In the genomic region with DNA sequence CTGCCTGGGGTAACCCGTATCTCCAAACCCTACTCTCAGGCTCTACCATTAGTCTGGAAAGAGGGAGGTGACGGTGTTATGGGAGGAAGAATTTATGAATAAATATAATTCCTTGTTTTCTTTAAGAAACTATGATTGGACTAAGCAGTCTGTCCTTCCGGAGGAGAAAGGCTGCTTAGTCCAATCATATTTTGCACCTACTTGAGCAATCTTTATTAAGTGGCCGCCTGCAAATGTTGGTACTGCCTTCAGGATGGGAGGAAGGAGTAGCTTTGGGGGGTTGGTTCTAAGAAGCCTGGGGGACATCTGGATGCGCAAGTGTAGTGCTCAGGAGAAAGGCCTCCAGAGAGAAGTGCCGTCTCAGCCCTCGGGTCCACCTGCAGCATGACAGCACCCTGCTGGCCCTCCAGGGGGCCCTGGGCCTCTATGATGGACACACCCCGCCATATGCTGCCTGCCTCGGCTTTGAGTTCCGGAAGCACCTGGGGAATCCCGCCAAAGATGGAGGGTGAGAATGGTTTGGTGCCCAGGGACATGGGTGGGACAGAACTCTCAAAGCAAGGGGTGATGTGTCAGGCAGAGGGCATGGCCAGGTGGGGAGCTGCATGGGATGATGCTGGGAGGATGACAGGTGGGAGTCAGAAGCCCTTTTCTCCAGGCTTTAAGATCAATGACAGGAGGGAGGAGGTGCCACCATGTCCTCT, we compare ENCODE assay signal across 9 cellular contexts. TPM values are rescaled to one million over a fixed set of nuclear protein-coding genes. Genes with fewer than 3 reads are reported as not detected.
DNase-seq lines count a peak whose midpoint lies in the region; ATAC-seq and TF ChIP-seq lines count a peak whose summit lies in the region.
"Had no signal": no experiment of that assay in that cellular context is flagged by ENCODE, and none has a peak within 500 bp of the region (broad histone marks: within the 10 kb centered on the region; RNA-seq: fewer than 3 reads in every experiment).

No MANE protein-coding gene starts in this region.

- in situ Hi-C loops in GM13977 (cut with MboI; ENCODE audit: low pct_unique_long_range_greater_than_20kb, low sequenced_read_pairs, unreplicated experiment) = loop anchor here (10.0 to 25.0 kb wide), 3 partner anchors 121 to 432 kb away; a partner anchor contains a TSS

- H3K4me1 ChIP-seq in Peyer's patch (peaks cover 0 to 3% (median 0%) of the 10 kb centered on the region in 4 donors), testis (no peaks in the 10 kb centered on the region)

- TF ChIP-seq CTCF in GM13977 (IDR thresholded peaks at IDR 0.05; ENCODE audit: extremely low read depth, insufficient read depth, missing control alignments) (peak; percentile 47), Peyer's patch (IDR thresholded peaks at IDR 0.05) (peak in 3 of 6 experiments; percentile 36 to 40 (median 39)), testis (IDR thresholded peaks at IDR 0.05) (no peak)

- H3K9me3 ChIP-seq in Peyer's patch (no peaks in the 10 kb centered on the region), testis (no peaks in the 10 kb centered on the region)

- no peak for TF ChIP-seq POLR2A in Peyer's patch (IDR thresholded peaks at IDR 0.05)
- no peak for TF ChIP-seq POLR2A in testis (IDR thresholded peaks at IDR 0.05)

- ATAC-seq in esophagus mucosa (peak; percentile 8), HG03095 (IDR thresholded peaks at IDR 0.05; ENCODE audit: unreplicated experiment) (no peak), HG02870 (IDR thresholded peaks at IDR 0.05; ENCODE audit: unreplicated experiment) (no peak)

- H3K27me3 ChIP-seq in Peyer's patch (no peaks in the 10 kb centered on the region), testis (no peaks in the 10 kb centered on the region)

- H3K36me3 ChIP-seq in Peyer's patch (peaks cover 0 to 20% (median 0%) of the 10 kb centered on the region in 3 donors), testis (ENCODE audit: low read depth, missing control alignments) (no peaks in the 10 kb centered on the region)

- no peak overlapping the region for H3K4me3 ChIP-seq in Peyer's patch
- no peak overlapping the region for H3K4me3 ChIP-seq in testis

- intact Hi-C loops in testis (cut with DNase I; ENCODE audit: low total_unique reads) = loop anchor here (10.0 kb wide), 1 partner anchor 429 kb away; a partner anchor contains a TSS

- H3K27ac ChIP-seq in Peyer's patch (no peak overlapping the region), testis (no peak overlapping the region)

- DNase-seq in D341Med (ENCODE audit: low spot score) (peak; percentile 71), GM13977 (ENCODE audit: low spot score) (peak; percentile 76), Peyer's patch (peak in 2 of 3 donors; percentile 59 to 64), testis (no peak)
- no peak for DNase-seq in NK-92 treated with Interleukin-12 subunit alpha and Interleukin-12 subunit beta, amount 100 ng/mL, for 24 hours (lab: John Stamatoyannopoulos, UW)
- DNase-seq: effector memory CD4-positive, alpha-beta T cell had no signal

- WGBS in testis, 2 donors = 42 to 47% methylated on average over 11 of the region's 11 CpGs

RNA-seq across cellular contexts. Expression of a gene that starts 4.0 kb away (rescaled TPM):
- total RNA-seq in Peyer's patch (not detected), esophagus mucosa (not detected), testis (1 to 10 TPM in 1 of 2 donors, under 1 TPM in 1; 0.43 to 1.9 TPM)
- polyA plus RNA-seq in testis (ENCODE audit: insufficient read depth, low read depth, low replicate concordance) = 4.0 TPM

RNA-seq across cellular contexts. Expression of a gene that starts 24.0 kb away (rescaled TPM):
- total RNA-seq in Peyer's patch = not detected
- total RNA-seq in esophagus mucosa = not detected
- total RNA-seq in testis = not detected
- polyA plus RNA-seq in testis (ENCODE audit: insufficient read depth, low read depth, low replicate concordance) = not detected

RNA-seq across cellular contexts. Expression of a gene that starts 29.4 kb away (rescaled TPM):
- total RNA-seq in Peyer's patch (10 to 100 TPM; 24.5 to 60.2 (median 47.3) TPM), esophagus mucosa (1.3 TPM), testis (1 to 10 TPM in 1 of 2 donors, under 1 TPM in 1; 0.43 to 1.2 TPM)
- polyA plus RNA-seq in testis (ENCODE audit: insufficient read depth, low read depth, low replicate concordance) = 2.7 TPM

RNA-seq across cellular contexts. Expression of a gene that starts 39.1 kb away (rescaled TPM):
- total RNA-seq in Peyer's patch = not detected
- not detected for total RNA-seq in esophagus mucosa
- 1 to 10 TPM; 5.5 to 9.0 TPM for total RNA-seq in testis
- polyA plus RNA-seq in testis (ENCODE audit: insufficient read depth, low read depth, low replicate concordance) = 7.4 TPM

Comparison
In these comparisons a context has a peak if more than half of its experiments do, and no peak if none do; other contexts are left out.
1. DNase-seq: peak in D341Med (single experiment), GM13977 (single experiment) and Peyer's patch (2 of 3); none in testis (single experiment) and NK-92 treated with Interleukin-12 subunit alpha and Interleukin-12 subunit beta, amount 100 ng/mL, for 24 hours (single experiment).
2. RNA of a gene that starts 29.4 kb away (total RNA-seq): 24.5 to 60.2 TPM in Peyer's patch; 1.3 TPM in esophagus mucosa (single experiment) and 0.43 to 1.2 TPM in testis; every median in the first group is over 10 times any median in the second.